In the genomic region with DNA sequence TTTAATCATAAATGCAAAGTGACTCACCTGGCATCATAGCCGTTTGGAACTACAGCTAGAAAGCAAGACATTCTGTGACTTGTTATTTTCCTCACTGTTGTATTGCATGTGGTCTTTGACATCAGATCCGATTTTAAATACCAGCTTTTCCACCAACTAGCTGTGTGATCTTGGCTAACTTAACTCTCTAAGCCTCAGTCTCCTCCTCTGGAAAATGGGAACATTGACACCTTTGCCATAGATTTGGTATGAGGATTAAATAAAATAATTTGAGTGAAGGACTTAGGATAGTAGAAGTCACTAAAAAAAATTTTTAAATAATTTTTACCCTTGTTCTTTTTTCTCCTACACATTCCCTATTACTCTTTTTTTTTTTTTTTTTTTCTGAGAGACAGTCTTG, we compare ENCODE assay signal across 36 cellular contexts.
"Had no signal": no experiment of that assay in that cellular context is flagged by ENCODE, and none has a peak within 500 bp of the region (broad histone marks: within the 10 kb centered on the region; RNA-seq: fewer than 3 reads in every experiment).

No MANE protein-coding gene starts in this region.

- H3K27me3 Mint-ChIP-seq: activated B cell treated with CpG ODN at 0.5 μM for 24 hours; activated CD4-positive, alpha-beta memory T cell treated with anti-CD3 and anti-CD28 coated beads for 36 hours; activated CD4-positive, alpha-beta T cell treated with anti-CD3 and anti-CD28 coated beads, Interleukin-2, amount 10 ng/mL, durations not matched to agents 24 days and 14 days; activated CD8-positive, alpha-beta T cell treated with anti-CD3 and anti-CD28 coated beads for 36 hours; activated naive CD8-positive, alpha-beta T cell treated with anti-CD3 and anti-CD28 coated beads for 36 hours; activated T-helper 17 cell treated with anti-CD3 and anti-CD28 coated beads, Interleukin-2, amount 50 U/mL, for 72 hours; T-helper 17 cell had no signal

- H3K4me3 ChIP-seq: adrenal gland, body of pancreas, breast epithelium had no signal

- H3K4me1 Mint-ChIP-seq: activated B cell treated with CpG ODN at 0.5 μM for 24 hours; activated CD4-positive, alpha-beta T cell treated with anti-CD3 and anti-CD28 coated beads, Interleukin-2, amount 10 ng/mL, durations not matched to agents 24 days and 14 days; activated naive CD8-positive, alpha-beta T cell treated with anti-CD3 and anti-CD28 coated beads for 36 hours; activated T-helper 17 cell treated with anti-CD3 and anti-CD28 coated beads, Interleukin-2, amount 50 U/mL, for 72 hours; T-helper 17 cell had no signal

- DNase-seq: activated B cell treated with CpG ODN at 0.5 μM for 24 hours; activated CD4-positive, alpha-beta memory T cell treated with anti-CD3 and anti-CD28 coated beads for 36 hours; activated CD4-positive, alpha-beta T cell treated with anti-CD3 and anti-CD28 coated beads for 4 hours; activated CD4-positive, alpha-beta T cell treated with anti-CD3 and anti-CD28 coated beads, Interleukin-2, amount 10 ng/mL, durations not matched to agents 24 days and 14 days; activated CD4-positive, alpha-beta T cell treated with anti-CD3 and anti-CD28 coated beads, Interleukin-2, amount 50 U/mL, for 1 hour; activated CD4-positive, alpha-beta T cell treated with anti-CD3 and anti-CD28 coated beads, Interleukin-2, amount 50 U/mL, for 4 hours; activated CD4-positive, CD25-positive, alpha-beta regulatory T cell treated with anti-CD3 and anti-CD28 coated beads, Interleukin-2, amount 50 U/mL, for 72 hours; activated CD8-positive, alpha-beta memory T cell treated with anti-CD3 and anti-CD28 coated beads, Interleukin-2, amount 50 U/mL, for 4 hours; activated CD8-positive, alpha-beta T cell treated with anti-CD3 and anti-CD28 coated beads for 36 hours; activated effector memory CD4-positive, alpha-beta T cell treated with anti-CD3 and anti-CD28 coated beads, Interleukin-2, amount 50 U/mL, for 16 hours; activated gamma-delta T cell treated with Interleukin-2 at 50 U/mL for 16 hours; activated naive CD4-positive, alpha-beta T cell; activated naive CD4-positive, alpha-beta T cell treated with anti-CD3 and anti-CD28 coated beads for 36 hours; activated naive CD4-positive, alpha-beta T cell treated with anti-CD3 and anti-CD28 coated beads, Interleukin-2, amount 50 U/mL, for 16 hours; activated naive CD8-positive, alpha-beta T cell treated with anti-CD3 and anti-CD28 coated beads for 36 hours; activated T-cell treated with anti-CD3 and anti-CD28 coated beads for 4 hours; activated T-cell treated with anti-CD3 and anti-CD28 coated beads, Interleukin-2, amount 50 U/mL, for 1 hour; activated T-cell treated with anti-CD3 and anti-CD28 coated beads, Interleukin-2, amount 50 U/mL, for 4 hours; activated T-cell treated with anti-CD3 and anti-CD28 coated beads, Interleukin-2, amount 50 U/mL, for 72 hours; adrenal gland; amniotic stem cell; aorta; body of pancreas; brain microvascular endothelial cell; central memory CD4-positive, alpha-beta T cell; cerebellar nuclear complex; T-helper 17 cell; T-helper 9 cell had no signal

- H3K27me3 ChIP-seq: adrenal gland, body of pancreas, brain microvascular endothelial cell, breast epithelium had no signal

- H3K36me3 Mint-ChIP-seq: activated CD4-positive, alpha-beta memory T cell treated with anti-CD3 and anti-CD28 coated beads for 36 hours had no signal

- H3K4me3 Mint-ChIP-seq: activated B cell treated with CpG ODN at 0.5 μM for 24 hours; activated CD4-positive, alpha-beta memory T cell treated with anti-CD3 and anti-CD28 coated beads for 36 hours; activated CD4-positive, alpha-beta T cell treated with anti-CD3 and anti-CD28 coated beads, Interleukin-2, amount 10 ng/mL, durations not matched to agents 24 days and 14 days; activated CD8-positive, alpha-beta T cell treated with anti-CD3 and anti-CD28 coated beads for 36 hours; activated naive CD4-positive, alpha-beta T cell treated with anti-CD3 and anti-CD28 coated beads for 36 hours; activated naive CD8-positive, alpha-beta T cell treated with anti-CD3 and anti-CD28 coated beads for 36 hours; activated T-cell treated with anti-CD3 and anti-CD28 coated beads, Interleukin-2, amount 50 U/mL, for 4 hours; activated T-cell treated with anti-CD3 and anti-CD28 coated beads, Interleukin-2, amount 50 U/mL, for 72 hours; activated T-helper 1 cell treated with anti-CD3 and anti-CD28 coated beads, Interleukin-12 subunit alpha, Interleukin-12 subunit beta, Interleukin-2, Interleukin-4 antibody, amounts not matched to agents 30 ng/mL and 10 ng/mL and 1 ng/mL, durations not matched to agents 14 hours and 24 hours and 36 hours; activated T-helper 17 cell treated with anti-CD3 and anti-CD28 coated beads, Interleukin-2, amount 50 U/mL, for 72 hours; T-helper 17 cell; T-helper 2 cell treated with Interferon-gamma antibody and Interleukin-4, amounts not matched to agents 5 μg/mL and 100 μg/mL, for 36 hours had no signal

- H3K9me3 ChIP-seq: adrenal gland, body of pancreas, breast epithelium had no signal

- H3K9me3 Mint-ChIP-seq: activated B cell treated with CpG ODN at 0.5 μM for 24 hours; activated CD4-positive, alpha-beta memory T cell treated with anti-CD3 and anti-CD28 coated beads for 36 hours; activated CD8-positive, alpha-beta T cell treated with anti-CD3 and anti-CD28 coated beads for 36 hours; activated naive CD4-positive, alpha-beta T cell treated with anti-CD3 and anti-CD28 coated beads, Interleukin-2, amount 50 U/mL, for 72 hours; activated naive CD8-positive, alpha-beta T cell treated with anti-CD3 and anti-CD28 coated beads for 36 hours; activated T-cell treated with anti-CD3 and anti-CD28 coated beads, Interleukin-2, amount 50 U/mL, for 4 hours; activated T-cell treated with anti-CD3 and anti-CD28 coated beads, Interleukin-2, amount 50 U/mL, for 72 hours; activated T-helper 17 cell treated with anti-CD3 and anti-CD28 coated beads, Interleukin-2, amount 50 U/mL, for 72 hours; T-helper 2 cell treated with Interferon-gamma antibody and Interleukin-4, amounts not matched to agents 5 μg/mL and 100 μg/mL, for 36 hours had no signal

- H3K27ac Mint-ChIP-seq: activated B cell treated with CpG ODN at 0.5 μM for 24 hours; activated CD4-positive, alpha-beta memory T cell treated with anti-CD3 and anti-CD28 coated beads for 36 hours; activated CD4-positive, alpha-beta T cell treated with anti-CD3 and anti-CD28 coated beads, Interleukin-2, amount 10 ng/mL, durations not matched to agents 24 days and 14 days; activated CD8-positive, alpha-beta T cell treated with anti-CD3 and anti-CD28 coated beads for 36 hours; activated naive CD4-positive, alpha-beta T cell treated with anti-CD3 and anti-CD28 coated beads for 36 hours; activated naive CD4-positive, alpha-beta T cell treated with anti-CD3 and anti-CD28 coated beads, Interleukin-2, amount 50 U/mL, for 72 hours; activated naive CD8-positive, alpha-beta T cell treated with anti-CD3 and anti-CD28 coated beads for 36 hours; activated T-cell treated with anti-CD3 and anti-CD28 coated beads, Interleukin-2, amount 50 U/mL, for 72 hours; activated T-helper 1 cell treated with anti-CD3 and anti-CD28 coated beads, Interleukin-12 subunit alpha, Interleukin-12 subunit beta, Interleukin-2, Interleukin-4 antibody, amounts not matched to agents 30 ng/mL and 10 ng/mL and 1 ng/mL, durations not matched to agents 14 hours and 24 hours and 36 hours; activated T-helper 17 cell treated with anti-CD3 and anti-CD28 coated beads, Interleukin-2, amount 50 U/mL, for 72 hours; T-helper 17 cell; T-helper 2 cell treated with Interferon-gamma antibody and Interleukin-4, amounts not matched to agents 5 μg/mL and 100 μg/mL, for 36 hours had no signal

- H3K27ac ChIP-seq: adrenal gland, body of pancreas, brain microvascular endothelial cell, breast epithelium, VCaP had no signal

- FAIRE-seq: astrocyte, TTC549 had no signal

- H3K4me1 ChIP-seq: adrenal gland, breast epithelium had no signal

- H3K36me3 ChIP-seq: adrenal gland, brain microvascular endothelial cell, breast epithelium had no signal

- ATAC-seq: activated CD8-positive, alpha-beta T cell treated with anti-CD3 and anti-CD28 coated beads for 36 hours; activated naive CD4-positive, alpha-beta T cell treated with anti-CD3 and anti-CD28 coated beads, Interleukin-2, amount 50 U/mL, for 72 hours; activated T-cell treated with anti-CD3 and anti-CD28 coated beads, Interleukin-2, amount 50 U/mL, for 4 hours; activated T-cell treated with anti-CD3 and anti-CD28 coated beads, Interleukin-2, amount 50 U/mL, for 72 hours; activated T-helper 17 cell treated with anti-CD3 and anti-CD28 coated beads, Interleukin-2, amount 50 U/mL, for 72 hours; body of pancreas; T-helper 17 cell had no signal
